Comparison of ENCODE assay signal across 20 cellular contexts in genomic region chr10:24435374-24435773, GRCh38.
A peak's percentile ranks its signal among the peaks of the same experiment; 100 is the strongest.
DNase-seq lines count a peak whose midpoint lies in the region; ATAC-seq lines count a peak whose summit lies in the region.
"Had no signal": no experiment of that assay in that cellular context is flagged by ENCODE, and none has a peak within 500 bp of the region (broad histone marks: within the 10 kb centered on the region; RNA-seq: fewer than 3 reads in every experiment).

No MANE protein-coding gene starts in this region.

- no peaks in the 10 kb centered on the region for H3K4me1 Mint-ChIP-seq in effector memory CD8-positive, alpha-beta T cell (ENCODE audit: low read depth in 2 of 2)
- H3K4me1 Mint-ChIP-seq: CD4-positive, alpha-beta memory T cell; stimulated activated effector memory CD8-positive, alpha-beta T cell treated with anti-CD3 and anti-CD28 coated beads, Interleukin-12 subunit alpha, Interleukin-12 subunit beta, amount 100 ng/mL, for 72 hours had no signal

- no peaks in the 10 kb centered on the region for H3K27me3 Mint-ChIP-seq in effector memory CD8-positive, alpha-beta T cell
- H3K27me3 Mint-ChIP-seq: brain had no signal

- no peaks in the 10 kb centered on the region for H3K36me3 Mint-ChIP-seq in effector memory CD8-positive, alpha-beta T cell (ENCODE audit: insufficient read depth)
- H3K36me3 Mint-ChIP-seq: CD4-positive, alpha-beta memory T cell; stimulated activated effector memory CD8-positive, alpha-beta T cell treated with anti-CD3 and anti-CD28 coated beads, Interleukin-12 subunit alpha, Interleukin-12 subunit beta, amount 100 ng/mL, for 72 hours had no signal

- H3K4me3 Mint-ChIP-seq in effector memory CD8-positive, alpha-beta T cell, result no peak overlapping the region
- H3K4me3 Mint-ChIP-seq: brain; CD4-positive, alpha-beta memory T cell; stimulated activated effector memory CD8-positive, alpha-beta T cell treated with anti-CD3 and anti-CD28 coated beads, Interleukin-12 subunit alpha, Interleukin-12 subunit beta, amount 100 ng/mL, for 72 hours had no signal

- no peak overlapping the region for H3K27ac Mint-ChIP-seq in effector memory CD8-positive, alpha-beta T cell
- H3K27ac Mint-ChIP-seq: CD4-positive, alpha-beta memory T cell; stimulated activated effector memory CD8-positive, alpha-beta T cell treated with anti-CD3 and anti-CD28 coated beads, Interleukin-12 subunit alpha, Interleukin-12 subunit beta, amount 100 ng/mL, for 72 hours had no signal

- ATAC-seq in esophagus mucosa, result peak; percentile 86
- no peak for ATAC-seq in effector memory CD8-positive, alpha-beta T cell (replicated peaks)
- no peak for ATAC-seq in GM18511 (IDR thresholded peaks at IDR 0.05; ENCODE audit: unreplicated experiment)
- ATAC-seq in HG03520 (IDR thresholded peaks at IDR 0.05; ENCODE audit: unreplicated experiment), result no peak
- ATAC-seq: heart left ventricle; mucosa of descending colon; stimulated activated effector memory CD8-positive, alpha-beta T cell treated with anti-CD3 and anti-CD28 coated beads, Interleukin-12 subunit alpha, Interleukin-12 subunit beta, amount 100 ng/mL, for 72 hours had no signal

- no peaks in the 10 kb centered on the region for H3K9me3 Mint-ChIP-seq in effector memory CD8-positive, alpha-beta T cell
- H3K9me3 Mint-ChIP-seq: brain; stimulated activated effector memory CD8-positive, alpha-beta T cell treated with anti-CD3 and anti-CD28 coated beads, Interleukin-12 subunit alpha, Interleukin-12 subunit beta, amount 100 ng/mL, for 72 hours had no signal

- peak; percentile 61 for DNase-seq in GM04504 (ENCODE audit: low read depth)
- DNase-seq in RPMI7951 (ENCODE audit: low read depth), result peak; percentile 83
- DNase-seq in renal cortical epithelial cell (ENCODE audit: low read depth), result peak; percentile 75
- DNase-seq in effector memory CD8-positive, alpha-beta T cell, result no peak
- no peak for DNase-seq in effector CD8-positive, alpha-beta T cell (lab: John Stamatoyannopoulos, UW)
- DNase-seq: activated naive CD4-positive, alpha-beta T cell treated with Interleukin-2 at 50 U/mL for 16 hours; CD4-positive, alpha-beta memory T cell; heart left ventricle; mucosa of descending colon; NCI-H2081 treated with DMSO at 0.1 percent for 48 hours; NCI-H69; occipital lobe; T-helper 1 cell; thyroid gland; WERI-Rb-1 had no signal

Comparison
In these comparisons a context has a peak if more than half of its experiments do, and no peak if none do; other contexts are left out.
1. DNase-seq: peak in GM04504 (single experiment), RPMI7951 (single experiment) and renal cortical epithelial cell (single experiment); none in effector memory CD8-positive, alpha-beta T cell (0 of 3) and effector CD8-positive, alpha-beta T cell (single experiment).